ENCODE assay signal across 6 cellular contexts in the genomic region with DNA sequence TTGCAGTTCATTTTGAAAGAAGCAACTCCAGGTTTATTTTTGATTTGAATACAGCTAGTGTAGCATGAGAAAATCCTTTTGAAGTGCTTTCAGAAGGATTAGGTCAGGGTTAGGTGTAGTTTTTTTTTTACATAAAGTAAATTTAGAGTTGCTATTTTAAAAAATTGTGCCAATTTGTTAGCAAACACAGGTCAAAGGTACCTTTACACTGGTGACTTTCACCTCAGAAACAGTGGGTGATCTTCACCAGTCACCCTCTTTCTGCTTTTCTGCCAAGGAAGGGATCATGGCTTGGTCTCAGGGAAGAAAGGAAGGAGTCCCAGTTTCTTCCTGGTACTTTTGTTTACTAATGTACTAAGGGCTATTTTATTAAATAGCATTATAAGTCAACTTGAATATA.
"Had no signal": no experiment of that assay in that cellular context is flagged by ENCODE, and none has a peak within 500 bp of the region (broad histone marks: within the 10 kb centered on the region; RNA-seq: fewer than 3 reads in every experiment).

No MANE protein-coding gene starts in this region.

- H2AFZ ChIP-seq: GM23338 had no signal

- FAIRE-seq: H1, HTR-8/SVneo had no signal

- H3K4me2 ChIP-seq: GM23338 had no signal

- H3K4me3 ChIP-seq: GM23338 had no signal

- ATAC-seq: GM23338 had no signal

- DNase-seq: H9, HCEC 1CT, KBM-7 had no signal
